Comparison of ENCODE assay signal across 8 cellular contexts in genomic region chr12:93419388-93420034, GRCh38. TPM values are rescaled to one million over a fixed set of nuclear protein-coding genes. Genes with fewer than 3 reads are reported as not detected.
DNase-seq lines count a peak whose midpoint lies in the region; ATAC-seq, FAIRE-seq and TF ChIP-seq lines count a peak whose summit lies in the region.

No MANE protein-coding gene starts in this region.

- no peaks in the 10 kb centered on the region for H3K9me3 Mint-ChIP-seq in activated CD4-positive, alpha-beta memory T cell treated with anti-CD3 and anti-CD28 coated beads, Interleukin-2, amount 10 ng/mL, durations not matched to agents 7 days and 5 days

- TF ChIP-seq CTCF in AG10803 (conservative IDR thresholded peaks at IDR 0.05; ENCODE audit: low read length) (peak; percentile 66), GM12878 (IDR thresholded peaks at IDR 0.05 in 2 of 3, conservative IDR thresholded peaks at IDR 0.05 in 1 of 3; ENCODE audit: control insufficient read depth in 2 of 3, extremely low read depth in 1 of 3, insufficient read depth in 1 of 3, low read depth in 3 of 3, low read length in 3 of 3) (peak; percentile 48 to 58 (median 54); a peak in 5 of 6 replicates), kidney epithelial cell (IDR thresholded peaks at IDR 0.05; ENCODE audit: insufficient read depth, low read length, poor library complexity, severe bottlenecking) (peak; percentile 42), upper lobe of left lung (IDR thresholded peaks at IDR 0.05) (peak; percentile 38 to 70 (median 60))

- no peak overlapping the region for H3K4me3 Mint-ChIP-seq in activated CD4-positive, alpha-beta memory T cell treated with anti-CD3 and anti-CD28 coated beads, Interleukin-2, amount 10 ng/mL, durations not matched to agents 7 days and 5 days

- CTCF ChIA-PET in GM12878 (lab: Yijun Ruan, JAX), result interaction anchor here (0.6 to 8.8 kb wide), 65 partner anchors 9 to 856 kb away, joined by 3 to 166 read pairs (median 4); partner anchors contain the start of genes EEA1, MRPL42, PLEKHG7 and UBE2N
- CTCF ChIA-PET in activated CD4-positive, alpha-beta memory T cell treated with anti-CD3 and anti-CD28 coated beads, Interleukin-2, amount 10 ng/mL, durations not matched to agents 7 days and 5 days (lab: Charles Lee), result interaction anchor here (0.6 to 3.3 kb wide), 39 partner anchors 8 to 1017 kb away, joined by 3 to 41 read pairs (median 4); partner anchors contain the start of genes EEA1 and MRPL42

- SMC1A ChIA-PET in GM12878 (lab: Charles Lee; ENCODE audit: uncharacterized antibody, unreplicated experiment), result interaction anchor here (0.6 to 5.4 kb wide), 62 partner anchors 9 to 908 kb away, joined by 3 to 95 read pairs (median 5); partner anchors contain the start of gene MRPL42

- no peaks in the 10 kb centered on the region for H3K9me3 ChIP-seq in GM12878 (replicated peaks; ENCODE audit: control insufficient read depth, insufficient read depth, low read length)
- H3K9me3 ChIP-seq in upper lobe of left lung, result no peaks in the 10 kb centered on the region

- peaks cover 100% of the 10 kb centered on the region for H3K79me2 ChIP-seq in GM12878 (ENCODE audit: control insufficient read depth, insufficient read depth, low read length)

- no peaks in the 10 kb centered on the region for H3K27me3 Mint-ChIP-seq in activated CD4-positive, alpha-beta memory T cell treated with anti-CD3 and anti-CD28 coated beads, Interleukin-2, amount 10 ng/mL, durations not matched to agents 7 days and 5 days

- H3K9ac ChIP-seq in GM12878 (ENCODE audit: control insufficient read depth, insufficient read depth, low read length), result no peak overlapping the region

- H3K27me3 ChIP-seq in GM12878 (replicated peaks in 1 of 2; ENCODE audit: control insufficient read depth in 2 of 2, insufficient read depth in 2 of 2, low read length in 1 of 2), result no peaks in the 10 kb centered on the region
- no peaks in the 10 kb centered on the region for H3K27me3 ChIP-seq in kidney epithelial cell (ENCODE audit: control insufficient read depth, insufficient read depth, low read length)
- H3K27me3 ChIP-seq in upper lobe of left lung, result no peaks in the 10 kb centered on the region

- H4K20me1 ChIP-seq in GM12878 (ENCODE audit: control insufficient read depth, insufficient read depth), result peaks cover 5% of the 10 kb centered on the region; the same call in 1 of the 2 replicates

- H3K4me1 ChIP-seq in GM12878 (ENCODE audit: control insufficient read depth, insufficient read depth, low read length) (peaks cover 83% of the 10 kb centered on the region), upper lobe of left lung (peaks cover 33 to 39% (median 34%) of the 10 kb centered on the region in 4 donors)

- H3K27ac ChIP-seq in GM12878 (ENCODE audit: control insufficient read depth, insufficient read depth), result no peak overlapping the region
- no peak overlapping the region for H3K27ac ChIP-seq in upper lobe of left lung

- H3K4me3 ChIP-seq in AG10803 (ENCODE audit: low read length) (0 out of 2 replicates have a peak overlapping the region, but pooled peaks have one; percentile 3), GM12878 (no peak overlapping the region), kidney epithelial cell (ENCODE audit: low read depth, low read length) (no peak overlapping the region), upper lobe of left lung (no peak overlapping the region)

- in situ Hi-C loops in GM12878 (cut with MboI), result no loop called here

- H3K4me2 ChIP-seq in GM12878 (ENCODE audit: control insufficient read depth, insufficient read depth), result peak overlapping the region; percentile 47; the same call in 1 of the 2 replicates

- ATAC-seq in GM18502 (IDR thresholded peaks at IDR 0.05; ENCODE audit: poor library complexity, unreplicated experiment) (peak; percentile 52), GM12878 (peak; percentile 54), upper lobe of left lung (ENCODE audit: low FRiP score in 2 of 2) (peak; percentile 81)

- no peak overlapping the region for H2AFZ ChIP-seq in GM12878 (ENCODE audit: control insufficient read depth, low read depth, low read length)

- POLR2A ChIA-PET in GM12878 (lab: Charles Lee), result interaction anchor here (0.6 to 2.3 kb wide), 12 partner anchors 9 to 1936 kb away, joined by 3 to 12 read pairs (median 3); no protein-coding TSS in a partner anchor
- POLR2A ChIA-PET in activated CD4-positive, alpha-beta memory T cell treated with anti-CD3 and anti-CD28 coated beads, Interleukin-2, amount 10 ng/mL, durations not matched to agents 7 days and 5 days (lab: Charles Lee), result interaction anchor here (0.6 to 2.3 kb wide), 7 partner anchors 14 to 683 kb away, joined by 3 to 12 read pairs (median 6); partner anchors contain the start of gene UBE2N

- 0% methylated on average over 1 of the region's 1 CpG for WGBS in GM12878 (ENCODE audit: insufficient coverage, insufficient replicate concordance, low lambda C conversion rate, missing lambda C conversion rate)
- 39 to 57% methylated on average over 1 of the region's 1 CpG for WGBS in upper lobe of left lung, 2 donors

- peak; percentile 46; the same call in 1 of the 2 replicates for TF ChIP-seq RAD21 in GM12878 (IDR thresholded peaks at IDR 0.05; ENCODE audit: insufficient read depth, low read depth, low read length)

- DNase-seq in AG10803 (ENCODE audit: low read depth) (peak; percentile 74), NCI-H446 (lab: John Stamatoyannopoulos, UW) (peak; percentile 48 to 68), GM12878 (ENCODE audit: low read depth, low spot score) (no peak), kidney epithelial cell (ENCODE audit: low read depth) (peak; percentile 18), upper lobe of left lung (no peak), AG08396 (ENCODE audit: low spot score) (no peak)
- no peak for DNase-seq in activated CD4-positive, alpha-beta memory T cell treated with anti-CD3 and anti-CD28 coated beads, Interleukin-2, amount 10 ng/mL, durations not matched to agents 7 days and 5 days

- TF ChIP-seq POLR2A in GM12878 (IDR thresholded peaks at IDR 0.05; ENCODE audit: low read depth, low read length) (no peak), upper lobe of left lung (IDR thresholded peaks at IDR 0.05) (no peak)

- peak; percentile 35 for FAIRE-seq in GM12878 (lab: Jason Lieb, UNC)

- TF ChIP-seq EP300 in GM12878 (IDR thresholded peaks at IDR 0.05; ENCODE audit: borderline replicate concordance in 1 of 2, control insufficient read depth in 1 of 2, low read depth in 2 of 2, low read length in 2 of 2) (no peak), upper lobe of left lung (IDR thresholded peaks at IDR 0.05) (no peak)

- peaks cover 0 to 4% of the 10 kb centered on the region in 2 experiments; a peak in 1 of 4 replicates for H3K36me3 ChIP-seq in GM12878 (ENCODE audit: control insufficient read depth in 2 of 2, insufficient read depth in 2 of 2, low read length in 1 of 2)
- no peaks in the 10 kb centered on the region for H3K36me3 ChIP-seq in kidney epithelial cell (ENCODE audit: control insufficient read depth, insufficient read depth, low read length)
- H3K36me3 ChIP-seq in upper lobe of left lung, result no peaks in the 10 kb centered on the region

- peaks cover 14% of the 10 kb centered on the region for H3K36me3 Mint-ChIP-seq in activated CD4-positive, alpha-beta memory T cell treated with anti-CD3 and anti-CD28 coated beads, Interleukin-2, amount 10 ng/mL, durations not matched to agents 7 days and 5 days (ENCODE audit: low read depth)

- RAD21 ChIA-PET in GM12878 (lab: Charles Lee; ENCODE audit: unreplicated experiment), result interaction anchor here (0.7 to 8.5 kb wide), 54 partner anchors 9 to 914 kb away, joined by 3 to 145 read pairs (median 4); partner anchors contain the start of gene MRPL42

- intact Hi-C loops in GM12878 (cut with micrococcal nuclease; ENCODE audit: unreplicated experiment), result loop anchor here (1.0 to 5.0 kb wide), 3 partner anchors 431 to 683 kb away; no protein-coding TSS in a partner anchor

- BruUV-seq in GM12878 (replicated peaks; lab: Mats Ljungman, UMichigan), result no TSS peak

- no peak overlapping the region for H3K27ac Mint-ChIP-seq in activated CD4-positive, alpha-beta memory T cell treated with anti-CD3 and anti-CD28 coated beads, Interleukin-2, amount 10 ng/mL, durations not matched to agents 7 days and 5 days

- peaks cover 83% of the 10 kb centered on the region for H3K4me1 Mint-ChIP-seq in activated CD4-positive, alpha-beta memory T cell treated with anti-CD3 and anti-CD28 coated beads, Interleukin-2, amount 10 ng/mL, durations not matched to agents 7 days and 5 days

RNA-seq across cellular contexts. Expression of gene UBE2N, which starts 22.2 kb away (rescaled TPM):
- total RNA-seq in GM12878 (2013; cell fraction: nucleolus; rRNA removed), result 47.0 and 47.3 TPM in 2 replicates
- total RNA-seq in GM12878 (2014; rRNA removed), result 316 and 345 TPM in 2 replicates
- total RNA-seq in GM12878 (2014; rRNA removed; fragmentation: Illumina TruSeq; extraction: Trizol), result 301 and 306 TPM in 2 replicates
- 242 and 243 TPM in 2 replicates for total RNA-seq in GM12878 (2021)
- polyA plus RNA-seq in GM12878 (2011; ENCODE audit: low read depth), result 39.6 TPM
- polyA plus RNA-seq in GM12878 (2011; rRNA removed), result 312 and 365 TPM in 2 replicates
- polyA plus RNA-seq in GM12878 (2011; cell fraction: cytosol; rRNA removed), result 152 and 211 TPM in 2 replicates
- 93.2 and 152 TPM in 2 replicates for polyA plus RNA-seq in GM12878 (2011; cell fraction: nucleus; rRNA removed)
- 190 and 239 TPM in 2 replicates for polyA plus RNA-seq in GM12878 (2012)
- 394 and 481 TPM in 2 replicates for polyA plus RNA-seq in GM12878 (2014; fragmentation: Illumina TruSeq; extraction: Trizol)
- polyA plus RNA-seq in GM12878 (2014; fragmentation: Nextera tagmentation; extraction: Ambion mirVana), result 100 to 1,000 TPM; 699 to 945 TPM
- polyA plus RNA-seq in GM12878 (2014; rRNA removed), result 492 and 503 TPM in 2 replicates
- polyA plus RNA-seq in GM12878 (2016; fragmentation: Nextera tagmentation; extraction: Ambion mirVana), result 100 to 1,000 TPM; 522 to 545 TPM
- polyA minus RNA-seq in GM12878 (2011; rRNA and poly(A)+ RNA removed), result 159 and 169 TPM in 2 replicates
- 60.4 and 74.1 TPM in 2 replicates for polyA minus RNA-seq in GM12878 (2011; cell fraction: cytosol; rRNA and poly(A)+ RNA removed)
- 11.5 and 18.6 TPM in 2 replicates for polyA minus RNA-seq in GM12878 (2011; cell fraction: nucleus; rRNA and poly(A)+ RNA removed)
- 59.6 and 68.7 TPM in 2 replicates for total RNA-seq in kidney epithelial cell
- total RNA-seq in upper lobe of left lung, result 10 to 100 TPM in 5 of 6 donors, 1 to 10 TPM in 1; 10.0 to 78.1 (median 46.3) TPM
- 100 to 1,000 TPM; 159 to 170 TPM for total RNA-seq in activated CD4-positive, alpha-beta memory T cell treated with anti-CD3 and anti-CD28 coated beads, Interleukin-2, amount 10 ng/mL, durations not matched to agents 7 days and 5 days

RNA-seq across cellular contexts. Expression of gene NUDT4, which starts 41.8 kb away (rescaled TPM):
- 56.5 and 57.3 TPM in 2 replicates for total RNA-seq in GM12878 (2013; cell fraction: nucleolus; rRNA removed)
- total RNA-seq in GM12878 (2014; rRNA removed) (70.4 and 77.0 TPM in 2 replicates), GM12878 (2014; rRNA removed; fragmentation: Illumina TruSeq; extraction: Trizol) (89.9 and 91.6 TPM in 2 replicates), GM12878 (2021) (81.1 and 82.9 TPM in 2 replicates), kidney epithelial cell (33.6 and 33.8 TPM in 2 replicates), upper lobe of left lung (10 to 100 TPM; 23.0 to 60.3 (median 34.0) TPM)
- 27.8 TPM for polyA plus RNA-seq in GM12878 (2011; ENCODE audit: low read depth)
- polyA plus RNA-seq in GM12878 (2011; rRNA removed) (61.8 and 103 TPM in 2 replicates), GM12878 (2014; fragmentation: Illumina TruSeq; extraction: Trizol) (84.0 and 110 TPM in 2 replicates), GM12878 (2014; fragmentation: Nextera tagmentation; extraction: Ambion mirVana) (10 to 100 TPM; 26.6 to 36.6 TPM), GM12878 (2014; rRNA removed) (53.3 and 56.8 TPM in 2 replicates), GM12878 (2016; fragmentation: Nextera tagmentation; extraction: Ambion mirVana) (10 to 100 TPM; 27.0 to 64.4 TPM)
- 20.3 and 24.5 TPM in 2 replicates for polyA plus RNA-seq in GM12878 (2011; cell fraction: cytosol; rRNA removed)
- 9.7 and 12.0 TPM in 2 replicates for polyA plus RNA-seq in GM12878 (2011; cell fraction: nucleus; rRNA removed)
- 60.5 and 61.5 TPM in 2 replicates for polyA plus RNA-seq in GM12878 (2012)
- polyA minus RNA-seq in GM12878 (2011; rRNA and poly(A)+ RNA removed), result 27.8 and 40.1 TPM in 2 replicates
- 21.4 and 23.3 TPM in 2 replicates for polyA minus RNA-seq in GM12878 (2011; cell fraction: cytosol; rRNA and poly(A)+ RNA removed)
- 11.8 and 22.6 TPM in 2 replicates for polyA minus RNA-seq in GM12878 (2011; cell fraction: nucleus; rRNA and poly(A)+ RNA removed)
- 10 to 100 TPM; 44.2 to 47.3 TPM for total RNA-seq in activated CD4-positive, alpha-beta memory T cell treated with anti-CD3 and anti-CD28 coated beads, Interleukin-2, amount 10 ng/mL, durations not matched to agents 7 days and 5 days

RNA-seq across cellular contexts. Expression of gene MRPL42, which starts 47.8 kb away (rescaled TPM):
- total RNA-seq in GM12878 (2013; cell fraction: nucleolus; rRNA removed), result 69.6 and 75.3 TPM in 2 replicates
- total RNA-seq in GM12878 (2014; rRNA removed), result 65.1 and 84.1 TPM in 2 replicates
- total RNA-seq in GM12878 (2014; rRNA removed; fragmentation: Illumina TruSeq; extraction: Trizol), result 78.1 and 82.3 TPM in 2 replicates
- total RNA-seq in GM12878 (2021), result 77.9 and 81.0 TPM in 2 replicates
- polyA plus RNA-seq in GM12878 (2011; ENCODE audit: low read depth), result 54.8 TPM
- 132 and 211 TPM in 2 replicates for polyA plus RNA-seq in GM12878 (2011; rRNA removed)
- 42.2 and 80.1 TPM in 2 replicates for polyA plus RNA-seq in GM12878 (2011; cell fraction: cytosol; rRNA removed)
- 35.0 and 35.5 TPM in 2 replicates for polyA plus RNA-seq in GM12878 (2011; cell fraction: nucleus; rRNA removed)
- polyA plus RNA-seq in GM12878 (2012), result 40.2 and 48.4 TPM in 2 replicates
- 120 and 147 TPM in 2 replicates for polyA plus RNA-seq in GM12878 (2014; fragmentation: Illumina TruSeq; extraction: Trizol)
- 100 to 1,000 TPM; 281 to 427 TPM for polyA plus RNA-seq in GM12878 (2014; fragmentation: Nextera tagmentation; extraction: Ambion mirVana)
- 55.0 and 87.6 TPM in 2 replicates for polyA plus RNA-seq in GM12878 (2014; rRNA removed)
- polyA plus RNA-seq in GM12878 (2016; fragmentation: Nextera tagmentation; extraction: Ambion mirVana), result 100 to 1,000 TPM; 174 to 181 TPM
- 43.2 and 110 TPM in 2 replicates for polyA minus RNA-seq in GM12878 (2011; rRNA and poly(A)+ RNA removed)
- 16.0 and 20.5 TPM in 2 replicates for polyA minus RNA-seq in GM12878 (2011; cell fraction: cytosol; rRNA and poly(A)+ RNA removed)
- polyA minus RNA-seq in GM12878 (2011; cell fraction: nucleus; rRNA and poly(A)+ RNA removed), result 12.8 and 13.7 TPM in 2 replicates
- 74.3 and 95.1 TPM in 2 replicates for total RNA-seq in kidney epithelial cell
- 10 to 100 TPM; 15.5 to 63.8 (median 36.7) TPM for total RNA-seq in upper lobe of left lung
- total RNA-seq in activated CD4-positive, alpha-beta memory T cell treated with anti-CD3 and anti-CD28 coated beads, Interleukin-2, amount 10 ng/mL, durations not matched to agents 7 days and 5 days, result 10 to 100 TPM; 57.2 to 58.0 TPM

Comparison
In these comparisons a context has a peak if more than half of its experiments do, and no peak if none do; other contexts are left out.
1. DNase-seq: peak in AG10803 (single experiment), NCI-H446 (2 of 2) and kidney epithelial cell (single experiment); none in GM12878 (single experiment), upper lobe of left lung (0 of 2), activated CD4-positive, alpha-beta memory T cell treated with anti-CD3 and anti-CD28 coated beads, Interleukin-2, amount 10 ng/mL, durations not matched to agents 7 days and 5 days (single experiment) and AG08396 (single experiment).
2. Peak in every context shown above with its lines, with median percentiles within 50 percentile points of each other: CTCF ChIP-seq and ATAC-seq.